In the genomic region with DNA sequence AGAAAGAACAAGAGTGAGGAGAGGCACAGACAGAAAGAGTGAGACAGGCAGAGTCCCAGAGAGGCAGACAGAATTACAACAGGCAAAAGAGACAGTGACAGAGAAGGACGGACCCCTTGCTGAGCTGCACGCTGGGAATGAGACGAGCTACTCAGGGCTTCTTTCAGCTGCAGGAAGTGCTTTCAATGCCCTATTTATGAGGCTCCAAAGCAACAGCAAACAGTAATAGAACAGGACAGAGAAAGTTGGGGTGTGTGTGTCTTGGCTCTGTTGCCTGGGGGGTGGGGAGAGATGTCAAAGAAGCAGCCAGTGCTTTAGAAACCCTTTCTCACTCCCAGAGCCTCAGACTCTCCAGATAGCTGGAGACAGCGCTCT, we compare ENCODE assay signal across 9 cellular contexts. TPM values are rescaled to one million over a fixed set of nuclear protein-coding genes. Genes with fewer than 3 reads are reported as not detected.
DNase-seq lines count a peak whose midpoint lies in the region; TF ChIP-seq lines count a peak whose summit lies in the region.
"Had no signal": no experiment of that assay in that cellular context is flagged by ENCODE, and none has a peak within 500 bp of the region (broad histone marks: within the 10 kb centered on the region; RNA-seq: fewer than 3 reads in every experiment).

No MANE protein-coding gene starts in this region.

- DNase-seq in NCI-H2107 (lab: John Stamatoyannopoulos, UW) (peak; percentile 2), left kidney (ENCODE audit: low read depth, low spot score) (peak; percentile 22), tibial artery (no peak), SK-N-DZ (ENCODE audit: low spot score) (no peak), NCI-H510A (lab: John Stamatoyannopoulos, UW) (no peak), mesenteric fat pad (ENCODE audit: low spot score) (no peak)
- DNase-seq: NCI-H1436 treated with DMSO at 0.1 percent for 48 hours, SJCRH30 had no signal

- H3K4me1 ChIP-seq in tibial artery: peaks cover 0 to 54% (median 38%) of the 10 kb centered on the region in 4 donors
- H3K4me1 ChIP-seq: SJCRH30 had no signal

- peaks cover 0 to 12% (median 2%) of the 10 kb centered on the region in 3 donors for H3K36me3 ChIP-seq in tibial artery
- H3K36me3 ChIP-seq: SJCRH30 had no signal

- peak overlapping the region; percentile 15 for H3K27ac ChIP-seq in cingulate gyrus (ENCODE audit: low read depth, low read length)
- H3K27ac ChIP-seq in tibial artery: peak overlapping the region; percentile 74 to 78
- H3K27ac ChIP-seq: SJCRH30 had no signal

- H3K27me3 ChIP-seq in tibial artery: no peaks in the 10 kb centered on the region

- intact Hi-C loops in tibial artery (cut with DNase I; ENCODE audit: low total_unique reads): no loop called here

- peak overlapping the region; percentile 57 to 58 for H3K4me3 ChIP-seq in tibial artery
- H3K4me3 ChIP-seq: SJCRH30 had no signal

- no peak for TF ChIP-seq CTCF in tibial artery (IDR thresholded peaks at IDR 0.05)

- H3K9me3 ChIP-seq in tibial artery: no peaks in the 10 kb centered on the region
- H3K9me3 ChIP-seq: SJCRH30 had no signal

RNA-seq across cellular contexts. Expression of a gene that starts 0.5 kb away (rescaled TPM):
- not detected in 2 replicates for polyA plus RNA-seq in SK-N-DZ (2014; cell fraction: cytosol; rRNA removed)
- polyA plus RNA-seq in SK-N-DZ (2014; cell fraction: nucleus; rRNA removed): not detected in 2 replicates
- 280 TPM for total RNA-seq in mesenteric fat pad
- total RNA-seq: SJCRH30 had no signal

Comparison
In these comparisons a context has a peak if more than half of its experiments do, and no peak if none do; other contexts are left out.
1. DNase-seq: peak in NCI-H2107 (single experiment) and left kidney (single experiment); none in tibial artery (0 of 2), SK-N-DZ (single experiment), NCI-H510A (single experiment) and mesenteric fat pad (single experiment).